ENCODE assay signal across 1 cellular context in the genomic region with DNA sequence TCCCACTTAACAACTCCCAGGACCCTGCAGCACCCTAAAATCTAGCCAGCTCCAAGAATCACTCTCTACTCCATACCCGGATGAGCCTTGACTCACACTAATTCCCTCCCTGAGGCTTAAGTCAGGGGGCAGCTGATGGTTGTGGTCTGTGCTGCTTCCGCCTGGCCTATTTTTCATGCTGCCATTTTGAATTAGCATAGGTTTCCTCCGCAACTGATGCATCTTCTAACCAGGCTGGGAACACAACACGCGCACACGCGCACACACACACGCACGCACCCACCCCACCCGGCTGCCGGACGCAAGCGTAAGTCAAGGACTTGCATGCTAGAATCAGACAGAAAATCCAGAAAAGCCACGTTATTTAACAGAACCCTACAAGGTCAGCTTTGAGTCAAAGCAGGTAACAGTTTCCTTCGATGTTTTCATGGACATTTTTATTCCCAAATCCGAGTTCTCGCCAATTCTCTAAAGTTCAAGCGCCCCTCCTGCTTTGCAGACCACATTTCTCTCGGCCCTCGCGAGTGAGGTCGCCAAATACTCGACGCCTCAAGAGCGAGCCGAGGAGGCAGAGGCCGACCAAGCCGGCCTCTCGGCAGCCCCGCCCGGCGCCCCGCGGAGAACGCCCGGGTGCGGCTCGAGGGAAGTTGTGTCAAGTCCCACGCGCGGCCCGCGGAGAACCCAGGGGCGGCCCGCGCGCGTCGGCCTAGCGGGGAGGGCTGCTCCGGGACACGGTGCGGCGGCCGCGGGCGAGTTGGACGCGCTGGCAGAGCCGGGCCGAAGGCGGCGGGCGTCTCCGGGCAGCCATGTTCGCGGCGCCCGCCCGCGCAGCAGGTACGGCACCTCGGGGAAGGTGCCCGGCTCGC.
TF ChIP-seq lines count a peak whose summit lies in the region.

No MANE protein-coding gene starts in this region.

TF ChIP-seq in HepG2, 621 proteins besides CTCF, POLR2A, EP300 and RAD21 (continued from another document and continues in another):
- TF ChIP-seq, protein P1, sequence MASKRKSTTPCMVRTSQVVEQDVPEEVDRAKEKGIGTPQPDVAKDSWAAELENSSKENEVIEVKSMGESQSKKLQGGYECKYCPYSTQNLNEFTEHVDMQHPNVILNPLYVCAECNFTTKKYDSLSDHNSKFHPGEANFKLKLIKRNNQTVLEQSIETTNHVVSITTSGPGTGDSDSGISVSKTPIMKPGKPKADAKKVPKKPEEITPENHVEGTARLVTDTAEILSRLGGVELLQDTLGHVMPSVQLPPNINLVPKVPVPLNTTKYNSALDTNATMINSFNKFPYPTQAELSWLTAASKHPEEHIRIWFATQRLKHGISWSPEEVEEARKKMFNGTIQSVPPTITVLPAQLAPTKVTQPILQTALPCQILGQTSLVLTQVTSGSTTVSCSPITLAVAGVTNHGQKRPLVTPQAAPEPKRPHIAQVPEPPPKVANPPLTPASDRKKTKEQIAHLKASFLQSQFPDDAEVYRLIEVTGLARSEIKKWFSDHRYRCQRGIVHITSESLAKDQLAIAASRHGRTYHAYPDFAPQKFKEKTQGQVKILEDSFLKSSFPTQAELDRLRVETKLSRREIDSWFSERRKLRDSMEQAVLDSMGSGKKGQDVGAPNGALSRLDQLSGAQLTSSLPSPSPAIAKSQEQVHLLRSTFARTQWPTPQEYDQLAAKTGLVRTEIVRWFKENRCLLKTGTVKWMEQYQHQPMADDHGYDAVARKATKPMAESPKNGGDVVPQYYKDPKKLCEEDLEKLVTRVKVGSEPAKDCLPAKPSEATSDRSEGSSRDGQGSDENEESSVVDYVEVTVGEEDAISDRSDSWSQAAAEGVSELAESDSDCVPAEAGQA (IDR thresholded peaks at IDR 0.05; ENCODE audit: low read depth): peak; percentile 71
- TF ChIP-seq, protein P1 (CRISPR knock-in tag; IDR thresholded peaks at IDR 0.05; ENCODE audit: borderline replicate concordance): no peak
- TF ChIP-seq AHR (CRISPR knock-in tag; IDR thresholded peaks at IDR 0.05) (no peak), KAT2B (IDR thresholded peaks at IDR 0.05; ENCODE audit: borderline replicate concordance, low read depth, low read length) (no peak), ZNF205 (CRISPR knock-in tag; IDR thresholded peaks at IDR 0.05) (no peak), MEIS2 (CRISPR knock-in tag; IDR thresholded peaks at IDR 0.05) (no peak), ZEB1 (IDR thresholded peaks at IDR 0.05; ENCODE audit: insufficient replicate concordance, low read depth) (no peak), RAD51 (IDR thresholded peaks at IDR 0.05; ENCODE audit: borderline replicate concordance) (no peak), ZNF670 (CRISPR knock-in tag; IDR thresholded peaks at IDR 0.05; ENCODE audit: borderline replicate concordance) (no peak; the same call in 1 of the 2 replicates), ZNF780A (CRISPR knock-in tag; IDR thresholded peaks at IDR 0.05) (no peak), ZNF264 (CRISPR knock-in tag; IDR thresholded peaks at IDR 0.05) (no peak), ZNF274 (CRISPR knock-in tag; IDR thresholded peaks at IDR 0.05) (peak; percentile 73; the same call in 1 of the 2 replicates), RCOR2 (CRISPR knock-in tag; IDR thresholded peaks at IDR 0.05) (no peak), ZNF878 (CRISPR knock-in tag; IDR thresholded peaks at IDR 0.05) (0 out of 2 replicates have a peak, but pooled peaks have one; percentile 51), ZNF724P (CRISPR knock-in tag; IDR thresholded peaks at IDR 0.05; ENCODE audit: borderline replicate concordance) (no peak), SMAD9 (CRISPR knock-in tag; IDR thresholded peaks at IDR 0.05) (no peak), ZNF343 (CRISPR knock-in tag; IDR thresholded peaks at IDR 0.05) (no peak), FOXK2 (IDR thresholded peaks at IDR 0.05) (no peak), ZNF598 (CRISPR knock-in tag; IDR thresholded peaks at IDR 0.05; ENCODE audit: borderline replicate concordance) (no peak), ZNF563 (CRISPR knock-in tag; IDR thresholded peaks at IDR 0.05) (no peak), TEAD3 (CRISPR knock-in tag; optimal IDR thresholded peaks at IDR 0.05; ENCODE audit: borderline replicate concordance) (no peak), ZNF766 (CRISPR knock-in tag; IDR thresholded peaks at IDR 0.05; ENCODE audit: borderline replicate concordance) (no peak), ZBTB38 (CRISPR knock-in tag; IDR thresholded peaks at IDR 0.05) (no peak), ZBTB20 (CRISPR knock-in tag; IDR thresholded peaks at IDR 0.05; ENCODE audit: borderline replicate concordance, low read depth) (no peak), GABPA (IDR thresholded peaks at IDR 0.05; ENCODE audit: low read depth, low read length) (no peak), GABPA (CRISPR knock-in tag; IDR thresholded peaks at IDR 0.05; ENCODE audit: low read depth) (peak; percentile 11; the same call in 1 of the 2 replicates), KAT7 (CRISPR knock-in tag; IDR thresholded peaks at IDR 0.05; ENCODE audit: borderline replicate concordance) (no peak; the same call in 1 of the 2 replicates), ZFP36L1 (CRISPR knock-in tag; IDR thresholded peaks at IDR 0.05) (peak; percentile 48; the same call in 1 of the 2 replicates), ZFP82 (CRISPR knock-in tag; IDR thresholded peaks at IDR 0.05; ENCODE audit: borderline replicate concordance) (no peak), ZZZ3 (CRISPR knock-in tag; IDR thresholded peaks at IDR 0.05; ENCODE audit: borderline replicate concordance) (no peak), TEAD2 (CRISPR knock-in tag; IDR thresholded peaks at IDR 0.05) (no peak), FLYWCH1 (CRISPR knock-in tag; IDR thresholded peaks at IDR 0.05) (no peak), SIN3B (IDR thresholded peaks at IDR 0.05; ENCODE audit: low read length) (no peak), ZNF296 (CRISPR knock-in tag; conservative IDR thresholded peaks at IDR 0.05) (no peak), ETV6 (CRISPR knock-in tag; conservative IDR thresholded peaks at IDR 0.05) (no peak), MAF1 (CRISPR knock-in tag; IDR thresholded peaks at IDR 0.05; ENCODE audit: borderline replicate concordance) (no peak), SAP130 (CRISPR knock-in tag; IDR thresholded peaks at IDR 0.05; ENCODE audit: low read depth) (peak; percentile 45), GPN1 (CRISPR knock-in tag; IDR thresholded peaks at IDR 0.05; ENCODE audit: borderline replicate concordance) (no peak), ZNF180 (CRISPR knock-in tag; IDR thresholded peaks at IDR 0.05; ENCODE audit: borderline replicate concordance, low read depth) (no peak), POLR2AphosphoS5 (IDR thresholded peaks at IDR 0.05; ENCODE audit: low read depth, low read length) (peak; percentile 60)
- TF ChIP-seq, protein P2, sequence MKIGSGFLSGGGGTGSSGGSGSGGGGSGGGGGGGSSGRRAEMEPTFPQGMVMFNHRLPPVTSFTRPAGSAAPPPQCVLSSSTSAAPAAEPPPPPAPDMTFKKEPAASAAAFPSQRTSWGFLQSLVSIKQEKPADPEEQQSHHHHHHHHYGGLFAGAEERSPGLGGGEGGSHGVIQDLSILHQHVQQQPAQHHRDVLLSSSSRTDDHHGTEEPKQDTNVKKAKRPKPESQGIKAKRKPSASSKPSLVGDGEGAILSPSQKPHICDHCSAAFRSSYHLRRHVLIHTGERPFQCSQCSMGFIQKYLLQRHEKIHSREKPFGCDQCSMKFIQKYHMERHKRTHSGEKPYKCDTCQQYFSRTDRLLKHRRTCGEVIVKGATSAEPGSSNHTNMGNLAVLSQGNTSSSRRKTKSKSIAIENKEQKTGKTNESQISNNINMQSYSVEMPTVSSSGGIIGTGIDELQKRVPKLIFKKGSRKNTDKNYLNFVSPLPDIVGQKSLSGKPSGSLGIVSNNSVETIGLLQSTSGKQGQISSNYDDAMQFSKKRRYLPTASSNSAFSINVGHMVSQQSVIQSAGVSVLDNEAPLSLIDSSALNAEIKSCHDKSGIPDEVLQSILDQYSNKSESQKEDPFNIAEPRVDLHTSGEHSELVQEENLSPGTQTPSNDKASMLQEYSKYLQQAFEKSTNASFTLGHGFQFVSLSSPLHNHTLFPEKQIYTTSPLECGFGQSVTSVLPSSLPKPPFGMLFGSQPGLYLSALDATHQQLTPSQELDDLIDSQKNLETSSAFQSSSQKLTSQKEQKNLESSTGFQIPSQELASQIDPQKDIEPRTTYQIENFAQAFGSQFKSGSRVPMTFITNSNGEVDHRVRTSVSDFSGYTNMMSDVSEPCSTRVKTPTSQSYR (CRISPR knock-in tag; IDR thresholded peaks at IDR 0.05; ENCODE audit: borderline replicate concordance): 0 out of 2 replicates have a peak, but pooled peaks have one; percentile 18
- TF ChIP-seq, protein P3, sequence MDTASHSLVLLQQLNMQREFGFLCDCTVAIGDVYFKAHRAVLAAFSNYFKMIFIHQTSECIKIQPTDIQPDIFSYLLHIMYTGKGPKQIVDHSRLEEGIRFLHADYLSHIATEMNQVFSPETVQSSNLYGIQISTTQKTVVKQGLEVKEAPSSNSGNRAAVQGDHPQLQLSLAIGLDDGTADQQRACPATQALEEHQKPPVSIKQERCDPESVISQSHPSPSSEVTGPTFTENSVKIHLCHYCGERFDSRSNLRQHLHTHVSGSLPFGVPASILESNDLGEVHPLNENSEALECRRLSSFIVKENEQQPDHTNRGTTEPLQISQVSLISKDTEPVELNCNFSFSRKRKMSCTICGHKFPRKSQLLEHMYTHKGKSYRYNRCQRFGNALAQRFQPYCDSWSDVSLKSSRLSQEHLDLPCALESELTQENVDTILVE (CRISPR knock-in tag; IDR thresholded peaks at IDR 0.05): no peak
- TF ChIP-seq, protein P4, sequence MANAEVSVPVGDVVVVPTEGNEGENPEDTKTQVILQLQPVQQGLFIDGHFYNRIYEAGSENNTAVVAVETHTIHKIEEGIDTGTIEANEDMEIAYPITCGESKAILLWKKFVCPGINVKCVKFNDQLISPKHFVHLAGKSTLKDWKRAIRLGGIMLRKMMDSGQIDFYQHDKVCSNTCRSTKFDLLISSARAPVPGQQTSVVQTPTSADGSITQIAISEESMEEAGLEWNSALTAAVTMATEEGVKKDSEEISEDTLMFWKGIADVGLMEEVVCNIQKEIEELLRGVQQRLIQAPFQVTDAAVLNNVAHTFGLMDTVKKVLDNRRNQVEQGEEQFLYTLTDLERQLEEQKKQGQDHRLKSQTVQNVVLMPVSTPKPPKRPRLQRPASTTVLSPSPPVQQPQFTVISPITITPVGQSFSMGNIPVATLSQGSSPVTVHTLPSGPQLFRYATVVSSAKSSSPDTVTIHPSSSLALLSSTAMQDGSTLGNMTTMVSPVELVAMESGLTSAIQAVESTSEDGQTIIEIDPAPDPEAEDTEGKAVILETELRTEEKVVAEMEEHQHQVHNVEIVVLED (CRISPR knock-in tag; IDR thresholded peaks at IDR 0.05; ENCODE audit: borderline replicate concordance): peak; percentile 58; the same call in 1 of the 2 replicates
- TF ChIP-seq, protein P5, sequence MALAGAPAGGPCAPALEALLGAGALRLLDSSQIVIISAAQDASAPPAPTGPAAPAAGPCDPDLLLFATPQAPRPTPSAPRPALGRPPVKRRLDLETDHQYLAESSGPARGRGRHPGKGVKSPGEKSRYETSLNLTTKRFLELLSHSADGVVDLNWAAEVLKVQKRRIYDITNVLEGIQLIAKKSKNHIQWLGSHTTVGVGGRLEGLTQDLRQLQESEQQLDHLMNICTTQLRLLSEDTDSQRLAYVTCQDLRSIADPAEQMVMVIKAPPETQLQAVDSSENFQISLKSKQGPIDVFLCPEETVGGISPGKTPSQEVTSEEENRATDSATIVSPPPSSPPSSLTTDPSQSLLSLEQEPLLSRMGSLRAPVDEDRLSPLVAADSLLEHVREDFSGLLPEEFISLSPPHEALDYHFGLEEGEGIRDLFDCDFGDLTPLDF (CRISPR knock-in tag; IDR thresholded peaks at IDR 0.05): no peak
- TF ChIP-seq, protein P6, sequence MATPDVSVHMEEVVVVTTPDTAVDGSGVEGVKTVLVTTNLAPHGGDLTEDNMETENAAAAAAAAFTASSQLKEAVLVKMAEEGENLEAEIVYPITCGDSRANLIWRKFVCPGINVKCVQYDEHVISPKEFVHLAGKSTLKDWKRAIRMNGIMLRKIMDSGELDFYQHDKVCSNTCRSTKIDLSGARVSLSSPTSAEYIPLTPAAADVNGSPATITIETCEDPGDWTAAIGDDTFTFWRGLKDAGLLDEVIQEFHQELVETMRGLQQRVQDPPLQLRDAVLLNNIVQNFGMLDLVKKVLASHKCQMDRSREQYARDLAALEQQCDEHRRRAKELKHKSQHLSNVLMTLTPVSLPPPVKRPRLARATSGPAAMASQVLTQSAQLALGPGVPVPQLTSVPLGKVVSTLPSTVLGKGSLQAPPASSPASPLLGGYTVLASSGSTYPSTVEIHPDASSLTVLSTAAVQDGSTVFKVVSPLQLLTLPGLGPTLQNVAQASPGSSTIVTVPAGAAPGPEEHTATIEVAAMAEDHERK (CRISPR knock-in tag; IDR thresholded peaks at IDR 0.05; ENCODE audit: low read depth): 0 out of 2 replicates have a peak, but pooled peaks have one; percentile 32
- TF ChIP-seq, protein P7, sequence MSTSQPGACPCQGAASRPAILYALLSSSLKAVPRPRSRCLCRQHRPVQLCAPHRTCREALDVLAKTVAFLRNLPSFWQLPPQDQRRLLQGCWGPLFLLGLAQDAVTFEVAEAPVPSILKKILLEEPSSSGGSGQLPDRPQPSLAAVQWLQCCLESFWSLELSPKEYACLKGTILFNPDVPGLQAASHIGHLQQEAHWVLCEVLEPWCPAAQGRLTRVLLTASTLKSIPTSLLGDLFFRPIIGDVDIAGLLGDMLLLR (CRISPR knock-in tag; IDR thresholded peaks at IDR 0.05): no peak
- TF ChIP-seq, protein P8, sequence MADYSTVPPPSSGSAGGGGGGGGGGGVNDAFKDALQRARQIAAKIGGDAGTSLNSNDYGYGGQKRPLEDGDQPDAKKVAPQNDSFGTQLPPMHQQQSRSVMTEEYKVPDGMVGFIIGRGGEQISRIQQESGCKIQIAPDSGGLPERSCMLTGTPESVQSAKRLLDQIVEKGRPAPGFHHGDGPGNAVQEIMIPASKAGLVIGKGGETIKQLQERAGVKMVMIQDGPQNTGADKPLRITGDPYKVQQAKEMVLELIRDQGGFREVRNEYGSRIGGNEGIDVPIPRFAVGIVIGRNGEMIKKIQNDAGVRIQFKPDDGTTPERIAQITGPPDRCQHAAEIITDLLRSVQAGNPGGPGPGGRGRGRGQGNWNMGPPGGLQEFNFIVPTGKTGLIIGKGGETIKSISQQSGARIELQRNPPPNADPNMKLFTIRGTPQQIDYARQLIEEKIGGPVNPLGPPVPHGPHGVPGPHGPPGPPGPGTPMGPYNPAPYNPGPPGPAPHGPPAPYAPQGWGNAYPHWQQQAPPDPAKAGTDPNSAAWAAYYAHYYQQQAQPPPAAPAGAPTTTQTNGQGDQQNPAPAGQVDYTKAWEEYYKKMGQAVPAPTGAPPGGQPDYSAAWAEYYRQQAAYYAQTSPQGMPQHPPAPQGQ (CRISPR knock-in tag; IDR thresholded peaks at IDR 0.05; ENCODE audit: borderline replicate concordance): no peak
